Comparison of ENCODE assay signal across 1 cellular context in genomic region chr9:123923884-123924283, GRCh38.
TF ChIP-seq lines count a peak whose summit lies in the region.

No MANE protein-coding gene starts in this region.

TF ChIP-seq in HepG2, 621 proteins besides CTCF, POLR2A, EP300 and RAD21 (continued from another document):
- TF ChIP-seq HMGXB4 (CRISPR knock-in tag; IDR thresholded peaks at IDR 0.05; ENCODE audit: borderline replicate concordance in 1 of 2, low read depth in 1 of 2) = no peak
